11 cellular contexts compared by ENCODE assay signal in the genomic region with DNA sequence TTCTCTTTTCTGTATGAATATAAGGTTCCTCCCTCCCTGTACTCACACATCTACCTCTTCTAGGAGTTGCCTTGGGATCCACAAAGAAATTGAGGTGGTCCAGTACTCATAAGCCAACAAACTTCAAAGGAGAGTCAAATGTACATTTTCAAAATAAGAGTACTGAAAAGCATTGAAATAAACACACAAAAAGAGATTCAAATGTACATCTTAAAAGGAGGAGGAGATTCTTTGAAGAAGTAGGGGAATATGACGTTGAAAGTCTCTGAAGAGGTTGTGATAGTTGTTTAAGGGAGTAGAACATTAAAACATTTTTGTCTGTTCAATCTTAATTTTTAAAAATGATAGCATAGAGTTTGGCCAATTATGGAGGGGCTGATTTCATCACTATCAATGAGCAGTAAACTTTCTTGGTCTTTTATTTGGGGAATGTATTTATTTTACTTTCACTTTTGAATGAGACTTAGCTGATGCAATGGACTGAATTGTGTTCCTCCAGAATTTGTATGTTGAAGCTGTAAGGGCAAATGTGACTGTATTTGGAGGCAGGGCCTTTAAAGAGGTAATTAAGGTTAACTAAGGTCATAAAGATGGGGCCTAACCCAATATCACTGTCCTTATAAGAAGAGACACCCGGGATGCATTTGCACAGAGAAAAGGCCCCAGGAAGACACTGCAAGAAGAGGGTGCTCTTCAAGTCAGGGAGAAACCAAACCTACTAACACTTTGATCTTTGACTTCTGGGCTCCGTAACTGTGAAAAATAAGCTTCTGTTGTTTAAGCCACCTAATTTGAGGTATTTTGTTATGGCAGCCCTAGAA.
A peak's percentile ranks its signal among the peaks of the same experiment; 100 is the strongest.
DNase-seq lines count a peak whose midpoint lies in the region; FAIRE-seq and TF ChIP-seq lines count a peak whose summit lies in the region.
"Had no signal": no experiment of that assay in that cellular context is flagged by ENCODE, and none has a peak within 500 bp of the region (broad histone marks: within the 10 kb centered on the region; RNA-seq: fewer than 3 reads in every experiment).

No MANE protein-coding gene starts in this region.

- FAIRE-seq in H54 (lab: Jason Lieb, UNC): no peak

- H3K4me1 ChIP-seq in liver (ENCODE audit: control insufficient read depth in 4 of 4, insufficient read depth in 4 of 4, low read length in 3 of 4): peaks cover 0 to 7% (median 1%) of the 10 kb centered on the region in 4 donors

- no peak for TF ChIP-seq POLR2A in H54 (IDR thresholded peaks at IDR 0.05; ENCODE audit: low read depth, low read length)

- no peaks in the 10 kb centered on the region for H3K9me3 Mint-ChIP-seq in activated naive CD8-positive, alpha-beta T cell (ENCODE audit: low read depth)

- WGBS in liver: 91% methylated on average over 3 of the region's 3 CpGs

- H3K4me3 ChIP-seq in liver (ENCODE audit: low read depth in 1 of 3, low read length in 3 of 3): no peak overlapping the region
- H3K4me3 ChIP-seq: thyroid gland had no signal

- H3K4me3 Mint-ChIP-seq in activated naive CD8-positive, alpha-beta T cell: peak overlapping the region; percentile 54

- no peak overlapping the region for H3K27ac ChIP-seq in liver (ENCODE audit: low read depth in 1 of 2, low read length in 2 of 2)
- H3K27ac ChIP-seq: thyroid gland had no signal

- DNase-seq in NOMO-1 treated with DMSO at 0.1 percent for 48 hours (lab: John Stamatoyannopoulos, UW; ENCODE audit: unreplicated experiment) (peak; percentile 19), NOMO-1 treated with dmso at 0.1 percent for 144 hours (lab: John Stamatoyannopoulos, UW; ENCODE audit: unreplicated experiment) (no peak), MV-4-11 (lab: John Stamatoyannopoulos, UW) (peak; percentile 50), iPS-NIHi11 (ENCODE audit: low spot score) (no peak), DMS114 treated with DMSO at 0.1 percent for 48 hours (lab: John Stamatoyannopoulos, UW; ENCODE audit: unreplicated experiment) (no peak), H54 (ENCODE audit: insufficient read length, low spot score) (no peak)
- DNase-seq: activated CD4-positive, CD25-positive, alpha-beta regulatory T cell treated with anti-CD3 and anti-CD28 coated beads, Interleukin-2, amount 50 U/mL, for 72 hours; NCI-H226; thyroid gland had no signal

- no peaks in the 10 kb centered on the region for H3K36me3 ChIP-seq in liver (ENCODE audit: control insufficient read depth in 4 of 4, insufficient read depth in 3 of 4, low read depth in 1 of 4, low read length in 3 of 4)
- H3K36me3 ChIP-seq: thyroid gland had no signal

- no peaks in the 10 kb centered on the region for H3K27me3 Mint-ChIP-seq in activated naive CD8-positive, alpha-beta T cell

- peaks cover 3% of the 10 kb centered on the region for H3K36me3 Mint-ChIP-seq in activated naive CD8-positive, alpha-beta T cell

- no peak for TF ChIP-seq RAD21 in liver (IDR thresholded peaks at IDR 0.05)

- peak overlapping the region; percentile 82 for H3K27ac Mint-ChIP-seq in activated naive CD8-positive, alpha-beta T cell

- H3K4me1 Mint-ChIP-seq in activated naive CD8-positive, alpha-beta T cell (ENCODE audit: low read depth): peaks cover 16% of the 10 kb centered on the region

- no peak for TF ChIP-seq CTCF in liver (IDR thresholded peaks at IDR 0.05; ENCODE audit: low read depth, low read length, missing input control)

- no peaks in the 10 kb centered on the region for H3K27me3 ChIP-seq in liver (ENCODE audit: control insufficient read depth in 4 of 4, insufficient read depth in 4 of 4, low read length in 3 of 4)
- H3K27me3 ChIP-seq: thyroid gland had no signal

- no peak overlapping the region for H3K9ac ChIP-seq in liver (ENCODE audit: low read depth in 1 of 2, low read length in 2 of 2)

- H3K9me3 ChIP-seq in liver (ENCODE audit: control insufficient read depth in 4 of 4, low read length in 3 of 4): no peaks in the 10 kb centered on the region
- H3K9me3 ChIP-seq: thyroid gland had no signal

TF ChIP-seq in liver, 16 proteins besides CTCF, POLR2A, EP300 and RAD21:
- TF ChIP-seq, protein P1, sequence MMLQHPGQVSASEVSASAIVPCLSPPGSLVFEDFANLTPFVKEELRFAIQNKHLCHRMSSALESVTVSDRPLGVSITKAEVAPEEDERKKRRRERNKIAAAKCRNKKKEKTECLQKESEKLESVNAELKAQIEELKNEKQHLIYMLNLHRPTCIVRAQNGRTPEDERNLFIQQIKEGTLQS (IDR thresholded peaks at IDR 0.05): peak; percentile 59
- no peak for TF ChIP-seq FOXA1 (IDR thresholded peaks at IDR 0.05)
- TF ChIP-seq JUND (IDR thresholded peaks at IDR 0.05): no peak
- no peak for TF ChIP-seq NR2F2 (IDR thresholded peaks at IDR 0.05)
- TF ChIP-seq HNF4A (conservative IDR thresholded peaks at IDR 0.05): no peak
- no peak for TF ChIP-seq HNF4G (IDR thresholded peaks at IDR 0.05)
TF ChIP-seq in liver: peak in this region for 1.

Comparison
In these comparisons a context has a peak if more than half of its experiments do, and no peak if none do; other contexts are left out.
1. DNase-seq: peak in NOMO-1 treated with DMSO at 0.1 percent for 48 hours (single experiment) and MV-4-11 (single experiment); none in NOMO-1 treated with dmso at 0.1 percent for 144 hours (single experiment), iPS-NIHi11 (single experiment), DMS114 treated with DMSO at 0.1 percent for 48 hours (single experiment) and H54 (single experiment).